Comparison of ENCODE assay signal across 9 cellular contexts in genomic region chr7:108592633-108593277, GRCh38. TPM values are rescaled to one million over a fixed set of nuclear protein-coding genes. Genes with fewer than 3 reads are reported as not detected.
A peak's percentile ranks its signal among the peaks of the same experiment; 100 is the strongest.
DNase-seq lines count a peak whose midpoint lies in the region; ATAC-seq and TF ChIP-seq lines count a peak whose summit lies in the region.
"Had no signal": no experiment of that assay in that cellular context is flagged by ENCODE, and none has a peak within 500 bp of the region (broad histone marks: within the 10 kb centered on the region; RNA-seq: fewer than 3 reads in every experiment).

No MANE protein-coding gene starts in this region.

- H3K4me1 ChIP-seq in neuron (ENCODE audit: insufficient read depth, low read length), result peaks cover 22% of the 10 kb centered on the region

- H3K9me3 ChIP-seq in neuron (ENCODE audit: low read length), result no peaks in the 10 kb centered on the region

- no peak overlapping the region for H3K27ac Mint-ChIP-seq in activated CD8-positive, alpha-beta memory T cell treated with anti-CD3 and anti-CD28 coated beads, Interleukin-2, amount 10 ng/mL, durations not matched to agents 7 days and 5 days

- no peaks in the 10 kb centered on the region for H3K36me3 Mint-ChIP-seq in activated CD8-positive, alpha-beta memory T cell treated with anti-CD3 and anti-CD28 coated beads, Interleukin-2, amount 10 ng/mL, durations not matched to agents 7 days and 5 days

- H3K4me1 Mint-ChIP-seq in activated CD8-positive, alpha-beta memory T cell treated with anti-CD3 and anti-CD28 coated beads, Interleukin-2, amount 10 ng/mL, durations not matched to agents 7 days and 5 days, result no peaks in the 10 kb centered on the region

- peak overlapping the region; percentile 65 for H2AFZ ChIP-seq in neuron (ENCODE audit: low read depth, low read length)

- TF ChIP-seq CTCF in GM12865 (IDR thresholded peaks at IDR 0.05; ENCODE audit: insufficient read depth, low read depth, low read length, missing control alignments) (peak; percentile 14), astrocyte of the cerebellum (IDR thresholded peaks at IDR 0.05; ENCODE audit: low read depth, low read length, missing control alignments) (peak; percentile 58)

- DNase-seq in GM12865 (ENCODE audit: low read depth) (no peak), NCI-H2029 treated with DMSO at 0.1 percent for 48 hours (lab: John Stamatoyannopoulos, UW) (peak; percentile 46), astrocyte of the cerebellum (ENCODE audit: low read depth) (no peak)
- DNase-seq in activated CD8-positive, alpha-beta memory T cell treated with anti-CD3 and anti-CD28 coated beads, Interleukin-2, amount 10 ng/mL, durations not matched to agents 7 days and 5 days, result no peak
- DNase-seq: right cardiac atrium had no signal

- H3K9me3 Mint-ChIP-seq in activated CD8-positive, alpha-beta memory T cell treated with anti-CD3 and anti-CD28 coated beads, Interleukin-2, amount 10 ng/mL, durations not matched to agents 7 days and 5 days (ENCODE audit: low read depth), result no peaks in the 10 kb centered on the region

- H3K36me3 ChIP-seq in neuron (ENCODE audit: insufficient read depth, low read length), result no peaks in the 10 kb centered on the region

- no peak overlapping the region for H3K4me3 ChIP-seq in GM12865 (ENCODE audit: low read depth, low read length)
- no peak overlapping the region for H3K4me3 ChIP-seq in astrocyte of the cerebellum (ENCODE audit: low read depth, low read length)
- H3K4me3 ChIP-seq in neuron (ENCODE audit: low read length), result peak overlapping the region; percentile 26

- H3K27me3 ChIP-seq in neuron (ENCODE audit: insufficient read depth, low read length), result no peaks in the 10 kb centered on the region

- no peak overlapping the region for H3K4me3 Mint-ChIP-seq in activated CD8-positive, alpha-beta memory T cell treated with anti-CD3 and anti-CD28 coated beads, Interleukin-2, amount 10 ng/mL, durations not matched to agents 7 days and 5 days

- in situ Hi-C loops in astrocyte of the cerebellum (cut with HindIII; ENCODE audit: low sequenced_read_pairs), result no loop called here

- CTCF ChIA-PET in activated CD8-positive, alpha-beta memory T cell treated with anti-CD3 and anti-CD28 coated beads, Interleukin-2, amount 10 ng/mL, durations not matched to agents 7 days and 5 days (lab: Charles Lee), result no interaction called here

- H3K27me3 Mint-ChIP-seq in activated CD8-positive, alpha-beta memory T cell treated with anti-CD3 and anti-CD28 coated beads, Interleukin-2, amount 10 ng/mL, durations not matched to agents 7 days and 5 days, result no peaks in the 10 kb centered on the region

- no peak for ATAC-seq in GM21526 (IDR thresholded peaks at IDR 0.05; ENCODE audit: low FRiP score, unreplicated experiment)
- no peak for ATAC-seq in GM18858 (IDR thresholded peaks at IDR 0.05; ENCODE audit: unreplicated experiment)
- no peak for ATAC-seq in activated CD8-positive, alpha-beta memory T cell treated with anti-CD3 and anti-CD28 coated beads, Interleukin-2, amount 10 ng/mL, durations not matched to agents 7 days and 5 days
- ATAC-seq in HG03159 (IDR thresholded peaks at IDR 0.05; ENCODE audit: unreplicated experiment), result no peak

RNA-seq across cellular contexts. Expression of gene DNAJB9, which starts 23.1 kb away (rescaled TPM):
- 10 to 100 TPM in 1 of 2 experiments, 1 to 10 TPM in 1; 5.5 to 11.5 TPM for total RNA-seq in activated CD8-positive, alpha-beta memory T cell treated with anti-CD3 and anti-CD28 coated beads, Interleukin-2, amount 10 ng/mL, durations not matched to agents 7 days and 5 days

RNA-seq across cellular contexts. Expression of gene THAP5, which starts 23.2 kb away (rescaled TPM):
- 10 to 100 TPM; 27.2 to 28.6 TPM for total RNA-seq in activated CD8-positive, alpha-beta memory T cell treated with anti-CD3 and anti-CD28 coated beads, Interleukin-2, amount 10 ng/mL, durations not matched to agents 7 days and 5 days
